19 cellular contexts compared by ENCODE assay signal in the genomic region with DNA sequence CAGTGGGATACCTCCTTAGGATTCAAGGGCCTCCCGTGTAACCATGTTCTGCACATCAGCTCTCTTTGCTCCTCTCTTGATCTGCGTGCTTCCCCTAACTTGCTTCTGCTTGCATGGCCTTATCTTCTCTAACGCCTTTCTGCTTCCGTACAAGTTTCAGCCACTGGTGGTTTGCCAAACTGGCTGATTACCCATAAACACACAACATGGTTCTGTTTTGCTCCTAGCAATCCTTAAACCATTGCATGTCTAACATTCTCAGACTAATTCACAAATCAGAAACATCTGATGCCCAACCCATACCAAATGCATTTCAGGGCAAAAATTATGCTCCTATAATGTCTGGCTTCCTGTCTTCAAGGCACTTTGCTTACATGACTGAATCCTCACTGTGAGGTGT.
DNase-seq lines count a peak whose midpoint lies in the region; ATAC-seq and TF ChIP-seq lines count a peak whose summit lies in the region.
"Had no signal": no experiment of that assay in that cellular context is flagged by ENCODE, and none has a peak within 500 bp of the region (broad histone marks: within the 10 kb centered on the region; RNA-seq: fewer than 3 reads in every experiment).

No MANE protein-coding gene starts in this region.

- no TSS peak for BruUV-seq in Calu3 (replicated peaks; lab: Mats Ljungman, UMichigan)

- no peak overlapping the region for H3K9ac ChIP-seq in fibroblast of lung (ENCODE audit: insufficient read depth, low read length)

- peaks cover 0 to 5% of the 10 kb centered on the region in 2 donors for H3K27me3 Mint-ChIP-seq in T-cell
- H3K27me3 Mint-ChIP-seq in activated T-cell treated with anti-CD3 and anti-CD28 coated beads, Interleukin-2, amount 50 U/mL, for 4 hours (ENCODE audit: low read depth) = no peaks in the 10 kb centered on the region
- H3K27me3 Mint-ChIP-seq in Calu3 (ENCODE audit: unreplicated experiment) = no peaks in the 10 kb centered on the region
- H3K27me3 Mint-ChIP-seq: T-helper 17 cell had no signal

- H2AFZ ChIP-seq in fibroblast of lung (ENCODE audit: low read length) = no peak overlapping the region

- H4K20me1 ChIP-seq in fibroblast of lung (ENCODE audit: control insufficient read depth, extremely low read depth, insufficient read depth, low read length) = no peaks in the 10 kb centered on the region

- no peaks in the 10 kb centered on the region for H3K27me3 ChIP-seq in fibroblast of lung (ENCODE audit: control insufficient read depth, insufficient read depth, low read length)
- H3K27me3 ChIP-seq: Peyer's patch, suprapubic skin had no signal

- H3K9me3 ChIP-seq in fibroblast of lung (ENCODE audit: control insufficient read depth, insufficient read depth, low read depth, low read length) = no peaks in the 10 kb centered on the region
- H3K9me3 ChIP-seq: Peyer's patch, psoas muscle, suprapubic skin had no signal

- DNase-seq in AG20443 (ENCODE audit: low spot score) (peak; percentile 65), fibroblast of lung (ENCODE audit: low read depth in 2 of 2) (peak in 1 of 2 donors; percentile 54), mucosa of gallbladder (ENCODE audit: low spot score) (peak; percentile 49), T-cell (no peak), Calu3 (no peak)
- no peak for DNase-seq in activated naive CD4-positive, alpha-beta T cell (lab: John Stamatoyannopoulos, UW)
- no peak for DNase-seq in activated T-cell treated with anti-CD3 and anti-CD28 coated beads, Interleukin-2, amount 50 U/mL, for 4 hours
- DNase-seq: activated CD4-positive, alpha-beta T cell treated with anti-CD3 and anti-CD28 coated beads for 48 hours; activated naive CD8-positive, alpha-beta T cell treated with anti-CD3 and anti-CD28 coated beads for 36 hours; AML-193; GF-D8; naive thymus-derived CD8-positive, alpha-beta T cell; NCI-H2081; Peyer's patch; psoas muscle; T-helper 17 cell had no signal

- no peaks in the 10 kb centered on the region for H3K79me2 ChIP-seq in fibroblast of lung (ENCODE audit: control insufficient read depth, insufficient read depth, low read length)

- H3K9me3 Mint-ChIP-seq in T-cell (peaks cover 0 to 4% (median 4%) of the 10 kb centered on the region in 3 donors), Calu3 (ENCODE audit: low read depth, unreplicated experiment) (no peaks in the 10 kb centered on the region)
- H3K9me3 Mint-ChIP-seq in activated T-cell treated with anti-CD3 and anti-CD28 coated beads, Interleukin-2, amount 50 U/mL, for 4 hours = no peaks in the 10 kb centered on the region
- H3K9me3 Mint-ChIP-seq: activated naive CD8-positive, alpha-beta T cell treated with anti-CD3 and anti-CD28 coated beads for 36 hours had no signal

- H3K36me3 Mint-ChIP-seq in T-cell = no peaks in the 10 kb centered on the region
- no peaks in the 10 kb centered on the region for H3K36me3 Mint-ChIP-seq in activated T-cell treated with anti-CD3 and anti-CD28 coated beads, Interleukin-2, amount 50 U/mL, for 4 hours (ENCODE audit: insufficient read depth)
- H3K36me3 Mint-ChIP-seq in Calu3 (ENCODE audit: insufficient read depth, unreplicated experiment) = no peaks in the 10 kb centered on the region
- H3K36me3 Mint-ChIP-seq: activated naive CD8-positive, alpha-beta T cell treated with anti-CD3 and anti-CD28 coated beads for 36 hours; naive thymus-derived CD8-positive, alpha-beta T cell had no signal

- H3K27ac ChIP-seq in fibroblast of lung (ENCODE audit: insufficient read depth, low read length) = peak overlapping the region; percentile 62
- H3K27ac ChIP-seq: epithelial cell of prostate, Peyer's patch, psoas muscle, suprapubic skin had no signal

- ATAC-seq in SK-N-SH treated with all-trans-retinoic acid at 6 μM for 48 hours (peak; percentile 87), T-cell (replicated peaks in 1 of 4) (no peak)
- no peak for ATAC-seq in activated T-cell treated with anti-CD3 and anti-CD28 coated beads, Interleukin-2, amount 50 U/mL, for 4 hours
- ATAC-seq: naive thymus-derived CD8-positive, alpha-beta T cell; T-helper 17 cell had no signal

- no peak overlapping the region for H3K4me3 Mint-ChIP-seq in T-cell
- H3K4me3 Mint-ChIP-seq in activated T-cell treated with anti-CD3 and anti-CD28 coated beads, Interleukin-2, amount 50 U/mL, for 4 hours = no peak overlapping the region
- no peak overlapping the region for H3K4me3 Mint-ChIP-seq in Calu3 (ENCODE audit: low read depth, unreplicated experiment)
- H3K4me3 Mint-ChIP-seq: activated naive CD8-positive, alpha-beta T cell treated with anti-CD3 and anti-CD28 coated beads for 36 hours; naive thymus-derived CD8-positive, alpha-beta T cell; T-helper 17 cell had no signal

- POLR2A ChIA-PET in T-cell (lab: Charles Lee) = interaction anchor here in 1 of 2 donors (0.6 kb wide), 1 partner anchor 10 kb away, joined by 3 read pairs; no protein-coding TSS in a partner anchor

- peaks cover 0 to 9% (median 5%) of the 10 kb centered on the region in 3 donors for H3K4me1 Mint-ChIP-seq in T-cell
- no peaks in the 10 kb centered on the region for H3K4me1 Mint-ChIP-seq in activated T-cell treated with anti-CD3 and anti-CD28 coated beads, Interleukin-2, amount 50 U/mL, for 4 hours (ENCODE audit: low read depth)
- no peaks in the 10 kb centered on the region for H3K4me1 Mint-ChIP-seq in Calu3 (ENCODE audit: low read depth, unreplicated experiment)

- H3K4me2 ChIP-seq in fibroblast of lung (ENCODE audit: extremely low read depth, insufficient read depth, low read length) = peak overlapping the region; percentile 46

- CTCF ChIA-PET in T-cell (lab: Charles Lee) (no interaction called here), Calu3 (lab: Charles Lee) (no interaction called here)

- no peak overlapping the region for H3K4me3 ChIP-seq in fibroblast of lung (replicated peaks in 1 of 4; ENCODE audit: control extremely low read depth in 1 of 4, insufficient read depth in 1 of 4, low read depth in 3 of 4, low read length in 4 of 4)
- H3K4me3 ChIP-seq: Peyer's patch, psoas muscle, suprapubic skin had no signal

- TF ChIP-seq CTCF in fibroblast of lung (conservative IDR thresholded peaks at IDR 0.05 in 1 of 2, IDR thresholded peaks at IDR 0.05 in 1 of 2; ENCODE audit: low read depth in 1 of 2, low read length in 2 of 2) = no peak
- no peak for TF ChIP-seq CTCF in Calu3 (IDR thresholded peaks at IDR 0.05; ENCODE audit: unreplicated experiment)

- intact Hi-C loops in Calu3 (cut with micrococcal nuclease; ENCODE audit: unreplicated experiment) = no loop called here

- H3K36me3 ChIP-seq in fibroblast of lung (ENCODE audit: control insufficient read depth, insufficient read depth, low read length) = no peaks in the 10 kb centered on the region
- H3K36me3 ChIP-seq: Peyer's patch, suprapubic skin had no signal

- H3K4me1 ChIP-seq in fibroblast of lung (ENCODE audit: control insufficient read depth, extremely low read depth, insufficient read depth, low read length) = peaks cover 15% of the 10 kb centered on the region
- H3K4me1 ChIP-seq: Peyer's patch had no signal

- H3K27ac Mint-ChIP-seq in T-cell = no peak overlapping the region
- no peak overlapping the region for H3K27ac Mint-ChIP-seq in Calu3 (ENCODE audit: unreplicated experiment)
- H3K27ac Mint-ChIP-seq: activated naive CD8-positive, alpha-beta T cell treated with anti-CD3 and anti-CD28 coated beads for 36 hours; naive thymus-derived CD8-positive, alpha-beta T cell; T-helper 17 cell had no signal

TF ChIP-seq in SK-N-SH treated with all-trans-retinoic acid at 6 μM for 48 hours, 23 proteins besides CTCF, POLR2A, EP300 and RAD21 (continues in another document):
- TF ChIP-seq ZFP30 (CRISPR knock-in tag; IDR thresholded peaks at IDR 0.05) = no peak
- no peak for TF ChIP-seq OSR1 (CRISPR knock-in tag; IDR thresholded peaks at IDR 0.05)
- TF ChIP-seq, protein P1, sequence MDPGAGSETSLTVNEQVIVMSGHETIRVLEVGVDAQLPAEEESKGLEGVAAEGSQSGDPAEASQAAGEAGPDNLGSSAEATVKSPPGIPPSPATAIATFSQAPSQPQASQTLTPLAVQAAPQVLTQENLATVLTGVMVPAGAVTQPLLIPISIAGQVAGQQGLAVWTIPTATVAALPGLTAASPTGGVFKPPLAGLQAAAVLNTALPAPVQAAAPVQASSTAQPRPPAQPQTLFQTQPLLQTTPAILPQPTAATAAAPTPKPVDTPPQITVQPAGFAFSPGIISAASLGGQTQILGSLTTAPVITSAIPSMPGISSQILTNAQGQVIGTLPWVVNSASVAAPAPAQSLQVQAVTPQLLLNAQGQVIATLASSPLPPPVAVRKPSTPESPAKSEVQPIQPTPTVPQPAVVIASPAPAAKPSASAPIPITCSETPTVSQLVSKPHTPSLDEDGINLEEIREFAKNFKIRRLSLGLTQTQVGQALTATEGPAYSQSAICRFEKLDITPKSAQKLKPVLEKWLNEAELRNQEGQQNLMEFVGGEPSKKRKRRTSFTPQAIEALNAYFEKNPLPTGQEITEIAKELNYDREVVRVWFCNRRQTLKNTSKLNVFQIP (CRISPR knock-in tag; IDR thresholded peaks at IDR 0.05; ENCODE audit: borderline replicate concordance, low read depth) = no peak
- TF ChIP-seq BACH2 (CRISPR knock-in tag; IDR thresholded peaks at IDR 0.05; ENCODE audit: borderline replicate concordance) = no peak
- TF ChIP-seq CSDC2 (CRISPR knock-in tag; IDR thresholded peaks at IDR 0.05) = no peak
- no peak for TF ChIP-seq PPARA (CRISPR knock-in tag; IDR thresholded peaks at IDR 0.05; ENCODE audit: borderline replicate concordance)
- no peak for TF ChIP-seq TOX (CRISPR knock-in tag; IDR thresholded peaks at IDR 0.05; ENCODE audit: borderline replicate concordance)
- no peak for TF ChIP-seq SNAI2 (CRISPR knock-in tag; IDR thresholded peaks at IDR 0.05)
- no peak for TF ChIP-seq ZNF70 (CRISPR knock-in tag; IDR thresholded peaks at IDR 0.05)

Comparison
In these comparisons a context has a peak if more than half of its experiments do, and no peak if none do; other contexts are left out.
1. DNase-seq: peak in AG20443 (single experiment) and mucosa of gallbladder (single experiment); none in activated naive CD4-positive, alpha-beta T cell (0 of 4), T-cell (0 of 34), activated T-cell treated with anti-CD3 and anti-CD28 coated beads, Interleukin-2, amount 50 U/mL, for 4 hours (single experiment) and Calu3 (single experiment).